In genomic region chr22:40238425-40239344, GRCh38 we compare ENCODE assay signal across 8 cellular contexts.
DNase-seq lines count a peak whose midpoint lies in the region; ATAC-seq and TF ChIP-seq lines count a peak whose summit lies in the region.

No MANE protein-coding gene starts in this region.

- no peak for ATAC-seq in GM18502 (IDR thresholded peaks at IDR 0.05; ENCODE audit: poor library complexity, unreplicated experiment)

- peak; percentile 96 for DNase-seq in GM23248
- peak; percentile 11 for DNase-seq in T-helper 9 cell
- DNase-seq in fibroblast of pulmonary artery (ENCODE audit: low read depth) = peak; percentile 88
- DNase-seq in sigmoid colon = no peak
- DNase-seq in stimulated activated CD4-positive, alpha-beta T cell treated with anti-CD3 and anti-CD28 coated beads, Interleukin-12 subunit alpha, Interleukin-12 subunit beta, amount 100 ng/mL, for 4 hours = no peak
- no peak for DNase-seq in KG1 (lab: John Stamatoyannopoulos, UW)
- no peak for DNase-seq in NCI-H1930 (lab: John Stamatoyannopoulos, UW)

- 22 to 26% methylated on average over 16 of the region's 16 CpGs for WGBS in GM23248 (ENCODE audit: low coverage in 1 of 2, low lambda C conversion rate in 2 of 2, missing lambda C conversion rate in 2 of 2), 2 experiments
- WGBS in sigmoid colon, 2 donors = 80 to 81% methylated on average over 16 of the region's 16 CpGs

- peaks cover 25% of the 10 kb centered on the region for H3K4me1 ChIP-seq in GM23248 (ENCODE audit: insufficient read depth)
- peaks cover 0 to 42% (median 28%) of the 10 kb centered on the region in 4 donors for H3K4me1 ChIP-seq in sigmoid colon

- H3K27ac ChIP-seq in GM23248 = peak overlapping the region; percentile 96
- peak overlapping the region in 3 of 4 donors; percentile 36 to 66 (median 49) for H3K27ac ChIP-seq in sigmoid colon

- H3K9ac ChIP-seq in GM23248 = peak overlapping the region; percentile 72

- in situ Hi-C loops in GM23248 (cut with MboI) = no loop called here

- TF ChIP-seq EP300 in sigmoid colon (IDR thresholded peaks at IDR 0.05) = no peak

- H3K36me3 ChIP-seq in GM23248 (ENCODE audit: low read depth) (no peaks in the 10 kb centered on the region), sigmoid colon (no peaks in the 10 kb centered on the region)

- TF ChIP-seq CTCF in fibroblast of pulmonary artery (IDR thresholded peaks at IDR 0.05; ENCODE audit: low read length, missing control alignments) (no peak), sigmoid colon (IDR thresholded peaks at IDR 0.05) (no peak)

- H3K4me3 ChIP-seq in GM23248 (peak overlapping the region; percentile 42; the same call in 1 of the 2 replicates), fibroblast of pulmonary artery (replicated peaks; ENCODE audit: low read depth, low read length) (no peak overlapping the region), sigmoid colon (no peak overlapping the region)

- peaks cover 9% of the 10 kb centered on the region for H4K20me1 ChIP-seq in GM23248 (ENCODE audit: insufficient read depth)

- intact Hi-C loops in sigmoid colon (cut with DNase I) = no loop called here

- peak overlapping the region; percentile 18; the same call in 1 of the 2 replicates for H2AFZ ChIP-seq in GM23248

- H3K79me2 ChIP-seq in GM23248 (ENCODE audit: insufficient read depth) = peaks cover 94% of the 10 kb centered on the region

- H3F3A ChIP-seq in GM23248 (ENCODE audit: insufficient read depth) = peaks cover 28% of the 10 kb centered on the region

- H3K4me2 ChIP-seq in GM23248 (ENCODE audit: unreplicated experiment) = peak overlapping the region; percentile 61

- no peak for TF ChIP-seq POLR2A in sigmoid colon (IDR thresholded peaks at IDR 0.05)

- H3K27me3 ChIP-seq in GM23248 (replicated peaks; ENCODE audit: insufficient read depth) = no peaks in the 10 kb centered on the region
- H3K27me3 ChIP-seq in sigmoid colon = no peaks in the 10 kb centered on the region

- H3K9me2 ChIP-seq in GM23248 (ENCODE audit: insufficient read depth) = no peaks in the 10 kb centered on the region

- H3K9me3 ChIP-seq in GM23248 (ENCODE audit: low read depth) = no peaks in the 10 kb centered on the region
- no peaks in the 10 kb centered on the region for H3K9me3 ChIP-seq in sigmoid colon

Comparison
In these comparisons a context has a peak if more than half of its experiments do, and no peak if none do; other contexts are left out.
1. DNase-seq: peak in GM23248 (single experiment), T-helper 9 cell (single experiment) and fibroblast of pulmonary artery (single experiment); none in sigmoid colon (single experiment), stimulated activated CD4-positive, alpha-beta T cell treated with anti-CD3 and anti-CD28 coated beads, Interleukin-12 subunit alpha, Interleukin-12 subunit beta, amount 100 ng/mL, for 4 hours (single experiment), KG1 (single experiment) and NCI-H1930 (0 of 2).